ENCODE assay signal across 8 cellular contexts in genomic region chr9:129597355-129598088, GRCh38. TPM values are rescaled to one million over a fixed set of nuclear protein-coding genes. Genes with fewer than 3 reads are reported as not detected.
DNase-seq lines count a peak whose midpoint lies in the region; ATAC-seq and TF ChIP-seq lines count a peak whose summit lies in the region.
"Had no signal": no experiment of that assay in that cellular context is flagged by ENCODE, and none has a peak within 500 bp of the region (broad histone marks: within the 10 kb centered on the region; RNA-seq: fewer than 3 reads in every experiment).

No MANE protein-coding gene starts in this region.

- H3K27ac ChIP-seq in GM23338 (ENCODE audit: low read depth) = no peak overlapping the region
- H3K27ac ChIP-seq in heart right ventricle = peak overlapping the region; percentile 41 to 92 (median 84)
- H3K27ac ChIP-seq in prostate gland = peak overlapping the region; percentile 80 to 93

- TF ChIP-seq POLR2A in prostate gland (IDR thresholded peaks at IDR 0.05) = peak; percentile 22

- TF ChIP-seq CTCF in GM23338 (conservative IDR thresholded peaks at IDR 0.05; ENCODE audit: low read depth in 2 of 2) (no peak), heart right ventricle (IDR thresholded peaks at IDR 0.05) (no peak), prostate gland (IDR thresholded peaks at IDR 0.05) (peak in 1 of 4 experiments; percentile 17)

- peak overlapping the region; percentile 56; the same call in 1 of the 2 replicates for H2AFZ ChIP-seq in GM23338

- H3K27me3 ChIP-seq in GM23338 (ENCODE audit: insufficient read depth) (peaks cover 53% of the 10 kb centered on the region), heart right ventricle (peaks cover 0 to 24% (median 9%) of the 10 kb centered on the region in 7 donors), prostate gland (replicated peaks; ENCODE audit: insufficient read depth) (no peaks in the 10 kb centered on the region)

- no peaks in the 10 kb centered on the region for H3K36me3 Mint-ChIP-seq in GM23338 (ENCODE audit: low read depth)

- no peaks in the 10 kb centered on the region for H3K79me2 ChIP-seq in GM23338 (replicated peaks; ENCODE audit: insufficient read depth)

- peak overlapping the region; percentile 96 for H3K4me2 ChIP-seq in GM23338

- ATAC-seq in GM23338 (peak; percentile 62), heart right ventricle (peak; percentile 60 to 79 (median 73))

- H3K36me3 ChIP-seq in GM23338 (ENCODE audit: insufficient read depth) (no peaks in the 10 kb centered on the region), heart right ventricle (no peaks in the 10 kb centered on the region), prostate gland (no peaks in the 10 kb centered on the region)

- DNase-seq in GM23338 (ENCODE audit: low spot score) (peak; percentile 79), heart right ventricle (peak; percentile 62 to 75), prostate gland (ENCODE audit: low spot score) (peak; percentile 66), NCI-H1417 treated with DMSO at 0.1 percent for 48 hours (lab: John Stamatoyannopoulos, UW) (no peak), H4 (ENCODE audit: low spot score) (no peak), NCI-H226 (no peak)
- peak; percentile 29 for DNase-seq in activated T-helper 9 cell treated with anti-CD3 and anti-CD28 coated beads, Interleukin-2, amount 50 U/mL, for 16 hours (ENCODE audit: low read depth)

- intact Hi-C loops in heart right ventricle (cut with DNase I) (loop anchor here in 1 of 10 donors (10.0 kb wide), 1 partner anchor 93 kb away; no protein-coding TSS in a partner anchor), prostate gland (cut with DNase I) (loop anchor here (5.0 kb wide), 3 partner anchors 40 to 115 kb away; no protein-coding TSS in a partner anchor)

- peaks cover 24% of the 10 kb centered on the region for H3K4me1 ChIP-seq in GM23338 (ENCODE audit: insufficient read depth)
- peaks cover 10 to 40% (median 20%) of the 10 kb centered on the region in 9 donors for H3K4me1 ChIP-seq in heart right ventricle
- H3K4me1 ChIP-seq in prostate gland (replicated peaks) = peaks cover 9% of the 10 kb centered on the region

- H3K9me3 ChIP-seq in heart right ventricle = no peaks in the 10 kb centered on the region
- H3K9me3 ChIP-seq in prostate gland = no peaks in the 10 kb centered on the region

- no peaks in the 10 kb centered on the region for H4K20me1 ChIP-seq in GM23338 (replicated peaks; ENCODE audit: insufficient read depth)

- peak overlapping the region; percentile 89 for H3K4me3 ChIP-seq in GM23338
- H3K4me3 ChIP-seq in heart right ventricle = peak overlapping the region; percentile 15 to 59 (median 52)
- peak overlapping the region; percentile 14 to 36 for H3K4me3 ChIP-seq in prostate gland

- H3K27me3 Mint-ChIP-seq in GM23338 (ENCODE audit: insufficient read depth, low read depth, poor library complexity) = peaks cover 56% of the 10 kb centered on the region

- no peaks in the 10 kb centered on the region for H3F3A ChIP-seq in GM23338 (replicated peaks; ENCODE audit: low read depth)

- H3K4me1 Mint-ChIP-seq in GM23338 = peaks cover 28% of the 10 kb centered on the region

- 6% methylated on average over 55 to 57 of the region's 57 CpGs for WGBS in heart right ventricle, 2 donors
- WGBS in prostate gland = 5% methylated on average over 32 of the region's 57 CpGs

- no peak overlapping the region for H3K27ac Mint-ChIP-seq in GM23338

- H3K4me3 Mint-ChIP-seq in GM23338 = peak overlapping the region; percentile 62

- H3K9me2 ChIP-seq in GM23338 (ENCODE audit: insufficient read depth) = no peaks in the 10 kb centered on the region

- no peaks in the 10 kb centered on the region for H3K9me3 Mint-ChIP-seq in GM23338

TF ChIP-seq in GM23338, 12 proteins besides CTCF, POLR2A, EP300 and RAD21 (continues in another document):
- TF ChIP-seq POLR2AphosphoS5 (IDR thresholded peaks at IDR 0.05; ENCODE audit: low read depth) = no peak; the same call in 1 of the 2 replicates
- TF ChIP-seq ZNF331 (CRISPR knock-in tag; IDR thresholded peaks at IDR 0.05; ENCODE audit: low read depth) = no peak
- TF ChIP-seq JUNB (IDR thresholded peaks at IDR 0.05; ENCODE audit: unreplicated experiment) = no peak
- no peak for TF ChIP-seq ZNF114 (CRISPR knock-in tag; IDR thresholded peaks at IDR 0.05)
- no peak for TF ChIP-seq ZNF462 (CRISPR knock-in tag; IDR thresholded peaks at IDR 0.05)
- no peak for TF ChIP-seq ETS1 (IDR thresholded peaks at IDR 0.05)
- no peak for TF ChIP-seq NANOG (IDR thresholded peaks at IDR 0.05; ENCODE audit: borderline replicate concordance)

RNA-seq across cellular contexts. Expression of gene C9orf50, which starts 23.4 kb away (rescaled TPM):
- total RNA-seq in GM23338 (2014; rRNA removed; shearing (Covaris generic)) = not detected in 2 replicates
- polyA plus RNA-seq in GM23338 (2016; fragmentation: Nextera tagmentation; extraction: Ambion mirVana) = not detected in 2 replicates
- not detected for total RNA-seq in heart right ventricle
- polyA plus RNA-seq in heart right ventricle = not detected
- not detected for total RNA-seq in prostate gland
- not detected in 2 replicates for total RNA-seq in H4 (2014; rRNA removed; shearing (Covaris generic))
- total RNA-seq: T-helper 1 cell treated with Interleukin-12 subunit alpha and Interleukin-12 subunit beta and Interleukin-4 antibody, amounts not matched to agents 30 ng/mL and 1 ng/mL, for 36 hours had no signal

RNA-seq across cellular contexts. Expression of gene NTMT1, which starts 28.4 kb away (rescaled TPM):
- total RNA-seq in GM23338 (2014; rRNA removed; shearing (Covaris generic)) = 44.2 and 59.4 TPM in 2 replicates
- polyA plus RNA-seq in GM23338 (2016; fragmentation: Nextera tagmentation; extraction: Ambion mirVana) (97.4 and 108 TPM in 2 replicates), heart right ventricle (100 to 1,000 TPM in 1 of 2 donors, 10 to 100 TPM in 1; 60.9 to 123 TPM)
- total RNA-seq in heart right ventricle (10 to 100 TPM; 54.0 to 84.2 (median 61.9) TPM), prostate gland (10 to 100 TPM; 25.4 to 53.7 TPM)
- 42.0 and 47.8 TPM in 2 replicates for total RNA-seq in H4 (2014; rRNA removed; shearing (Covaris generic))

RNA-seq across cellular contexts. Expression of gene ASB6, which starts 44.4 kb away (rescaled TPM):
- 15.6 and 19.8 TPM in 2 replicates for total RNA-seq in GM23338 (2014; rRNA removed; shearing (Covaris generic))
- polyA plus RNA-seq in GM23338 (2016; fragmentation: Nextera tagmentation; extraction: Ambion mirVana) (8.8 and 9.7 TPM in 2 replicates), heart right ventricle (10 to 100 TPM in 1 of 2 donors, 1 to 10 TPM in 1; 9.2 to 11.2 TPM)
- total RNA-seq in heart right ventricle (10 to 100 TPM in 2 of 10 donors, 1 to 10 TPM in 8; 6.2 to 11.8 (median 9.0) TPM), prostate gland (10 to 100 TPM; 25.2 to 50.3 TPM)
- total RNA-seq in H4 (2014; rRNA removed; shearing (Covaris generic)) = 8.3 and 13.3 TPM in 2 replicates

Comparison
In these comparisons a context has a peak if more than half of its experiments do, and no peak if none do; other contexts are left out.
1. DNase-seq: peak in GM23338 (single experiment), activated T-helper 9 cell treated with anti-CD3 and anti-CD28 coated beads, Interleukin-2, amount 50 U/mL, for 16 hours (single experiment), heart right ventricle (2 of 2) and prostate gland (single experiment); none in NCI-H1417 treated with DMSO at 0.1 percent for 48 hours (single experiment), H4 (single experiment) and NCI-H226 (single experiment).
2. H3K4me3 ChIP-seq: peak in every context shown above with its lines; median percentile 89 in GM23338; 52 in heart right ventricle; 25 in prostate gland.